ENCODE assay signal across 8 cellular contexts in genomic region chr4:56979674-56980073, GRCh38. TPM values are rescaled to one million over a fixed set of nuclear protein-coding genes. Genes with fewer than 3 reads are reported as not detected.
A peak's percentile ranks its signal among the peaks of the same experiment; 100 is the strongest.
DNase-seq lines count a peak whose midpoint lies in the region; ATAC-seq, FAIRE-seq and TF ChIP-seq lines count a peak whose summit lies in the region.

No MANE protein-coding gene starts in this region.

- H3K9me3 Mint-ChIP-seq in Caco-2 (ENCODE audit: unreplicated experiment) = no peaks in the 10 kb centered on the region

- no peaks in the 10 kb centered on the region for H3K9me2 ChIP-seq in hepatocyte (replicated peaks; ENCODE audit: insufficient read depth)

- TF ChIP-seq CTCF in Caco-2 (IDR thresholded peaks at IDR 0.05; ENCODE audit: insufficient read depth in 1 of 2, low read depth in 1 of 2, low read length in 1 of 2, severe bottlenecking in 1 of 2, unreplicated experiment in 1 of 2) = no peak
- no peak for TF ChIP-seq CTCF in NB4 (IDR thresholded peaks at IDR 0.05; ENCODE audit: low read depth, low read length)
- TF ChIP-seq CTCF in hepatocyte (IDR thresholded peaks at IDR 0.05; ENCODE audit: poor library complexity) = no peak

- peaks cover 38% of the 10 kb centered on the region for H3K36me3 Mint-ChIP-seq in Caco-2 (ENCODE audit: insufficient read depth, unreplicated experiment)

- peaks cover 54% of the 10 kb centered on the region for H4K20me1 ChIP-seq in hepatocyte (ENCODE audit: insufficient read depth, poor library complexity, severe bottlenecking)

- DNase-seq in Caco-2 (peak in 1 of 2 experiments; percentile 44), NB4 (ENCODE audit: low read depth) (peak; percentile 65), activated gamma-delta T cell (lab: John Stamatoyannopoulos, UW) (peak; percentile 11), hepatocyte (ENCODE audit: low spot score) (peak; percentile 48), small intestine (peak; percentile 42), nucleus accumbens (lab: John Stamatoyannopoulos, UW) (no peak), G401 (ENCODE audit: low spot score) (no peak)

- peak overlapping the region; percentile 69 for H3K4me2 ChIP-seq in hepatocyte

- H3K36me3 ChIP-seq in Caco-2 (ENCODE audit: control insufficient read depth, insufficient read depth, low read length) (no peaks in the 10 kb centered on the region), hepatocyte (replicated peaks; ENCODE audit: insufficient read depth, low read depth) (no peaks in the 10 kb centered on the region), small intestine (ENCODE audit: control insufficient read depth in 2 of 2, insufficient read depth in 2 of 2, low read length in 2 of 2) (no peaks in the 10 kb centered on the region)

- H3K27ac ChIP-seq in hepatocyte (peak overlapping the region; percentile 91), small intestine (ENCODE audit: low read depth in 1 of 2, low read length in 1 of 2) (peak overlapping the region in 1 of 2 donors; percentile 18)

- in situ Hi-C loops in G401 (cut with HindIII; ENCODE audit: low sequenced_read_pairs) = no loop called here

- H3K27ac Mint-ChIP-seq in Caco-2 (ENCODE audit: unreplicated experiment) = peak overlapping the region; percentile 98

- peaks cover 16% of the 10 kb centered on the region for H3K4me1 Mint-ChIP-seq in Caco-2 (ENCODE audit: low read depth, unreplicated experiment)

- H3K4me1 ChIP-seq in Caco-2 (no peaks in the 10 kb centered on the region), hepatocyte (ENCODE audit: insufficient read depth) (peaks cover 14% of the 10 kb centered on the region), small intestine (ENCODE audit: control insufficient read depth in 2 of 2, insufficient read depth in 1 of 2, low read depth in 1 of 2, low read length in 1 of 2) (peaks cover 6 to 26% of the 10 kb centered on the region in 2 donors)

- TF ChIP-seq POLR2A in NB4 (IDR thresholded peaks at IDR 0.05; ENCODE audit: extremely low read depth, insufficient read length) = no peak

- FAIRE-seq in small intestine (lab: Jason Lieb, UNC) = no peak

- POLR2A ChIA-PET in Caco-2 (lab: Charles Lee) = interaction anchor here (0.7 to 1.1 kb wide), 2 partner anchors 57 to 72 kb away, joined by 4 to 5 read pairs; partner anchors contain the start of gene REST

- WGBS in hepatocyte (ENCODE audit: low lambda C conversion rate, missing lambda C conversion rate) = 15% methylated on average over 12 of the region's 12 CpGs
- 2 to 12% (median 8%) methylated on average over 12 of the region's 12 CpGs for WGBS in small intestine, 3 donors

- peak overlapping the region; percentile 94 for H3K4me3 ChIP-seq in Caco-2 (ENCODE audit: low read depth, low read length)
- H3K4me3 ChIP-seq in NB4 (ENCODE audit: low read depth, low read length) = peak overlapping the region; percentile 91
- peak overlapping the region; percentile 56 for H3K4me3 ChIP-seq in hepatocyte
- H3K4me3 ChIP-seq in small intestine (ENCODE audit: low read depth in 1 of 2, low read length in 2 of 2) = peak overlapping the region; percentile 49 to 99

- no peaks in the 10 kb centered on the region for H3K9me3 ChIP-seq in Caco-2
- no peaks in the 10 kb centered on the region for H3K9me3 ChIP-seq in hepatocyte (ENCODE audit: low read depth)
- no peaks in the 10 kb centered on the region for H3K9me3 ChIP-seq in small intestine (ENCODE audit: control insufficient read depth, low read depth)

- peaks cover 78% of the 10 kb centered on the region for H3K79me2 ChIP-seq in hepatocyte

- H3K27me3 ChIP-seq in Caco-2 (replicated peaks; ENCODE audit: control insufficient read depth, insufficient read depth, low read length) (no peaks in the 10 kb centered on the region), hepatocyte (no peaks in the 10 kb centered on the region), small intestine (ENCODE audit: control insufficient read depth in 2 of 2, insufficient read depth in 2 of 2, low read length in 2 of 2) (no peaks in the 10 kb centered on the region)

- peak overlapping the region; percentile 99 for H3K4me3 Mint-ChIP-seq in Caco-2 (ENCODE audit: unreplicated experiment)

- intact Hi-C loops in Caco-2 (cut with micrococcal nuclease; ENCODE audit: unreplicated experiment) = no loop called here

- ATAC-seq in GM21529 (IDR thresholded peaks at IDR 0.05; ENCODE audit: unreplicated experiment) = no peak

- H3K27me3 Mint-ChIP-seq in Caco-2 (ENCODE audit: insufficient read depth, unreplicated experiment) = no peaks in the 10 kb centered on the region

- CTCF ChIA-PET in Caco-2 (lab: Charles Lee) = interaction anchor here (0.7 to 1.3 kb wide), 2 partner anchors 11 to 19 kb away, joined by 4 to 5 read pairs; no protein-coding TSS in a partner anchor

- BruUV-seq in Caco-2 (replicated peaks; lab: Mats Ljungman, UMichigan) = no TSS peak

- H2AFZ ChIP-seq in hepatocyte = peak overlapping the region; percentile 45

RNA-seq across cellular contexts. Expression of gene POLR2B, which starts 1.0 kb away (rescaled TPM):
- total RNA-seq in Caco-2 (2022) (112 and 115 TPM in 2 replicates), hepatocyte (110 and 119 TPM in 2 replicates)
- polyA plus RNA-seq in hepatocyte (43.1 and 52.4 TPM in 2 replicates), small intestine (10 to 100 TPM; 35.6 to 39.2 (median 38.2) TPM)
- total RNA-seq in G401 (2014; rRNA removed; shearing (Covaris generic)) = 164 and 230 TPM in 2 replicates

RNA-seq across cellular contexts. Expression of gene NOA1, which starts 2.3 kb away (rescaled TPM):
- total RNA-seq in Caco-2 (2022) = 24.8 and 26.3 TPM in 2 replicates
- total RNA-seq in hepatocyte = 17.9 and 18.2 TPM in 2 replicates
- 9.8 and 10.1 TPM in 2 replicates for polyA plus RNA-seq in hepatocyte
- polyA plus RNA-seq in small intestine = 10 to 100 TPM; 11.4 to 16.6 (median 13.8) TPM
- total RNA-seq in G401 (2014; rRNA removed; shearing (Covaris generic)) = 21.0 and 23.7 TPM in 2 replicates

Comparison
In these comparisons a context has a peak if more than half of its experiments do, and no peak if none do; other contexts are left out.
1. DNase-seq: peak in NB4 (single experiment), activated gamma-delta T cell (single experiment), hepatocyte (single experiment) and small intestine (single experiment); none in nucleus accumbens (0 of 56) and G401 (single experiment).
2. Peak in every context shown above with its lines, with median percentiles within 50 percentile points of each other: H3K4me3 ChIP-seq.